ENCODE assay signal across 7 cellular contexts in genomic region chr1:64006276-64007051, GRCh38.
DNase-seq lines count a peak whose midpoint lies in the region; ATAC-seq, FAIRE-seq and TF ChIP-seq lines count a peak whose summit lies in the region.

No MANE protein-coding gene starts in this region.

- no peaks in the 10 kb centered on the region for H3K27me3 ChIP-seq in H9 (ENCODE audit: insufficient read depth, low read length)
- H3K27me3 ChIP-seq in prostate gland (replicated peaks; ENCODE audit: insufficient read depth): no peaks in the 10 kb centered on the region

- H3K27ac ChIP-seq in H9 (ENCODE audit: insufficient read length, low read depth, low read length): no peak overlapping the region
- H3K27ac ChIP-seq in epithelial cell of prostate: peak overlapping the region; percentile 28
- peak overlapping the region in 1 of 2 donors; percentile 17 for H3K27ac ChIP-seq in prostate gland

- no peaks in the 10 kb centered on the region for H4K20me1 ChIP-seq in H9 (ENCODE audit: control insufficient read depth, insufficient read depth, insufficient read length)

- no peak overlapping the region for H2BK20ac ChIP-seq in H9 (ENCODE audit: low read depth, low read length, poor library complexity, severe bottlenecking)

- no peak overlapping the region for H2AFZ ChIP-seq in H9 (ENCODE audit: low read length)

- no peak overlapping the region for H3K4me2 ChIP-seq in H9 (ENCODE audit: insufficient read depth, insufficient read length, low read length)

- H2BK5ac ChIP-seq in H9 (ENCODE audit: insufficient read length, low read length): no peak overlapping the region

- peak overlapping the region; percentile 25 to 86 (median 72); a peak in 3 of 7 replicates for H3K27ac Mint-ChIP-seq in H9

- H3K18ac ChIP-seq in H9 (ENCODE audit: insufficient read length, low read depth, low read length): no peak overlapping the region

- no peak overlapping the region for H3K56ac ChIP-seq in H9 (ENCODE audit: insufficient read length, low read depth, low read length)

- WGBS in H9 (ENCODE audit: extremely low coverage, insufficient read length, low lambda C conversion rate): no CpG with 5 or more reads among the region's 8 CpGs
- WGBS in prostate gland: 57% methylated on average over 8 of the region's 8 CpGs

- no peak overlapping the region for H3K23ac ChIP-seq in H9 (ENCODE audit: insufficient read length, low read depth, low read length)

- no peak overlapping the region for H4K8ac ChIP-seq in H9 (replicated peaks; ENCODE audit: insufficient read length, low read depth, low read length)

- H3K23me2 ChIP-seq in H9 (ENCODE audit: insufficient read length, low read depth, low read length, poor library complexity, severe bottlenecking): no peaks in the 10 kb centered on the region

- no peak overlapping the region for H3K14ac ChIP-seq in H9 (ENCODE audit: insufficient read depth, low read length)

- H2BK15ac ChIP-seq in H9 (ENCODE audit: low read depth, low read length): no peak overlapping the region

- H3K4me1 Mint-ChIP-seq in H9: peaks cover 32 to 36% of the 10 kb centered on the region in 2 experiments

- no peak overlapping the region for H3K9ac ChIP-seq in H9 (ENCODE audit: extremely low read depth, insufficient read length, low read length)

- no peaks in the 10 kb centered on the region for H3K9me3 ChIP-seq in H9 (ENCODE audit: control insufficient read depth, low read depth, low read length)
- H3K9me3 ChIP-seq in prostate gland: no peaks in the 10 kb centered on the region

- peaks cover 13% of the 10 kb centered on the region for H3K4me1 ChIP-seq in H9 (ENCODE audit: insufficient read depth, low read length)
- no peaks in the 10 kb centered on the region for H3K4me1 ChIP-seq in prostate gland (replicated peaks)

- H4K91ac ChIP-seq in H9 (ENCODE audit: insufficient read length, low read depth, low read length): no peak overlapping the region

- no peak for TF ChIP-seq POLR2A in prostate gland (IDR thresholded peaks at IDR 0.05)

- H2AK5ac ChIP-seq in H9 (ENCODE audit: insufficient read length, low read length): no peak overlapping the region

- TF ChIP-seq CTCF in H9 (conservative IDR thresholded peaks at IDR 0.05): no peak
- TF ChIP-seq CTCF in prostate gland (IDR thresholded peaks at IDR 0.05): no peak

- no peak overlapping the region for H4K5ac ChIP-seq in H9 (ENCODE audit: insufficient read length, low read depth, low read length)

- FAIRE-seq in frontal cortex (lab: Jason Lieb, UNC): no peak

- no peak overlapping the region for H3K4ac ChIP-seq in H9 (ENCODE audit: low read depth, low read length)

- no peak overlapping the region for H3T11ph ChIP-seq in H9 (ENCODE audit: low read length)

- H3K36me3 Mint-ChIP-seq in H9 (ENCODE audit: insufficient read depth in 1 of 3, low read depth in 3 of 3): peaks cover 2 to 21% (median 20%) of the 10 kb centered on the region in 3 experiments

- H2BK12ac ChIP-seq in H9 (ENCODE audit: insufficient read length, low read depth, low read length): no peak overlapping the region

- H3K4me3 ChIP-seq in prostate gland: no peak overlapping the region

- H3K79me2 ChIP-seq in H9 (ENCODE audit: insufficient read depth, low read length): peaks cover 6% of the 10 kb centered on the region; the same call in 1 of the 2 replicates

- H3K9me3 Mint-ChIP-seq in H9: peaks cover 0 to 9% of the 10 kb centered on the region in 2 experiments; a peak in 3 of 5 replicates

- H3K36me3 ChIP-seq in prostate gland: no peaks in the 10 kb centered on the region

- intact Hi-C loops in prostate gland (cut with DNase I): no loop called here

- no peak overlapping the region for H2BK120ac ChIP-seq in H9 (ENCODE audit: low read depth, low read length, poor library complexity, severe bottlenecking)

- no peak for DNase-seq in H9
- peak; percentile 26 for DNase-seq in NCI-H510A (lab: John Stamatoyannopoulos, UW)
- peak; percentile 52 for DNase-seq in epithelial cell of prostate (ENCODE audit: low read depth, low spot score)
- peak; percentile 48 for DNase-seq in prostate gland (ENCODE audit: low spot score)
- no peak for DNase-seq in NCI-H2227 (lab: John Stamatoyannopoulos, UW; ENCODE audit: unreplicated experiment)
- no peak for DNase-seq in frontal cortex (ENCODE audit: low spot score in 2 of 2)

- ATAC-seq in HG02623 (IDR thresholded peaks at IDR 0.05; ENCODE audit: unreplicated experiment): no peak

- no peaks in the 10 kb centered on the region; the same call in 1 of the 2 replicates for H3K27me3 Mint-ChIP-seq in H9 (ENCODE audit: low read depth)

- H3K79me1 ChIP-seq in H9 (ENCODE audit: insufficient read depth, low read depth, low read length, poor library complexity, severe bottlenecking): no peaks in the 10 kb centered on the region

- no peak overlapping the region for H3K4me3 Mint-ChIP-seq in H9

Comparison
In these comparisons a context has a peak if more than half of its experiments do, and no peak if none do; other contexts are left out.
1. DNase-seq: peak in NCI-H510A (single experiment), epithelial cell of prostate (single experiment) and prostate gland (single experiment); none in H9 (single experiment), NCI-H2227 (single experiment) and frontal cortex (0 of 2).